Comparison of ENCODE assay signal across 15 cellular contexts in the genomic region with DNA sequence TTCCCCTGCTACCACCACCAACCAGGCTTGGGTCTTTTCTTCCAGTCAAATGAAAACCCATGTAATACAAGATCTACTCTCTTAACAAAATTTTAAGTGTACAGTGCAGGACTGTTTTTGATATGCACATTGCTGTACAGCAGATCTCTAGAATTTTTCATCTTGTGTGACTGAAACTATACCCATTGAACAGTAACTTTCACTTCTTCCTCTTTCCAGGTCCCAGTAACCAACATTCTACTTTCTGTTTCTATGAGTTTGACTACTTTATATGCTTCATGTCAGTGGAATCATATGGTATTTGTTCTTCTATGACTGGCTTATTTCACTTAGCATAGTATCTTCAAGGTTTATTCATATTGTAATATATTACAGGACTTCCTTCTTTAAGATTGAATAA. TPM values are rescaled to one million over a fixed set of nuclear protein-coding genes. Genes with fewer than 3 reads are reported as not detected.
DNase-seq lines count a peak whose midpoint lies in the region; ATAC-seq, FAIRE-seq and TF ChIP-seq lines count a peak whose summit lies in the region.
"Had no signal": no experiment of that assay in that cellular context is flagged by ENCODE, and none has a peak within 500 bp of the region (broad histone marks: within the 10 kb centered on the region; RNA-seq: fewer than 3 reads in every experiment).

No MANE protein-coding gene starts in this region.

- no peaks in the 10 kb centered on the region for H3K79me2 ChIP-seq in GM12878 (ENCODE audit: control insufficient read depth, insufficient read depth, low read length)

- FAIRE-seq in GM12878 (lab: Jason Lieb, UNC), result peak; percentile 96
- FAIRE-seq: keratinocyte had no signal

- DNase-seq in GM12878 (ENCODE audit: low read depth, low spot score), result peak; percentile 32
- no peak for DNase-seq in NCI-H2107 treated with DMSO at 0.1 percent for 48 hours (lab: John Stamatoyannopoulos, UW; ENCODE audit: unreplicated experiment)
- DNase-seq in NCI-H226, result no peak
- DNase-seq in midbrain (lab: John Stamatoyannopoulos, UW), result no peak
- DNase-seq in spleen, result no peak
- DNase-seq: activated CD8-positive, alpha-beta T cell treated with anti-CD3 and anti-CD28 coated beads for 36 hours; Caco-2; colonic mucosa; naive thymus-derived CD4-positive, alpha-beta T cell; NCI-H1092 treated with DMSO at 0.1 percent for 48 hours had no signal

- ATAC-seq in GM19023 (IDR thresholded peaks at IDR 0.05; ENCODE audit: unreplicated experiment) (peak; percentile 67), GM21723 (IDR thresholded peaks at IDR 0.05; ENCODE audit: unreplicated experiment) (peak; percentile 87), HG03108 (IDR thresholded peaks at IDR 0.05; ENCODE audit: unreplicated experiment) (peak; percentile 72), GM12878 (peak; percentile 98)
- ATAC-seq: activated CD8-positive, alpha-beta T cell treated with anti-CD3 and anti-CD28 coated beads for 36 hours; naive thymus-derived CD4-positive, alpha-beta T cell had no signal

- H3K9ac ChIP-seq in GM12878 (ENCODE audit: control insufficient read depth, insufficient read depth, low read length), result no peak overlapping the region

- no peak for TF ChIP-seq POLR2A in GM12878 (IDR thresholded peaks at IDR 0.05; ENCODE audit: low read depth, low read length)
- no peak for TF ChIP-seq POLR2A in spleen (IDR thresholded peaks at IDR 0.05)

- TF ChIP-seq EP300 in GM12878 (IDR thresholded peaks at IDR 0.05; ENCODE audit: borderline replicate concordance in 1 of 2, control insufficient read depth in 1 of 2, low read depth in 2 of 2, low read length in 2 of 2), result no peak

- no peak overlapping the region for H3K4me2 ChIP-seq in GM12878 (ENCODE audit: control insufficient read depth, insufficient read depth)

- no peaks in the 10 kb centered on the region for H3K36me3 ChIP-seq in GM12878 (ENCODE audit: control insufficient read depth in 2 of 2, insufficient read depth in 2 of 2, low read length in 1 of 2)
- H3K36me3 ChIP-seq in spleen, result no peaks in the 10 kb centered on the region
- H3K36me3 ChIP-seq: colonic mucosa had no signal

- H3K4me3 ChIP-seq in GM12878, result no peak overlapping the region
- no peak overlapping the region for H3K4me3 ChIP-seq in spleen
- H3K4me3 ChIP-seq: colonic mucosa had no signal

- POLR2A ChIA-PET in GM12878 (lab: Charles Lee), result no interaction called here

- CTCF ChIA-PET in GM12878 (lab: Yijun Ruan, JAX), result no interaction called here

- intact Hi-C loops in GM12878 (cut with micrococcal nuclease; ENCODE audit: unreplicated experiment) (no loop called here), spleen (cut with DNase I; ENCODE audit: low total_unique reads) (no loop called here)

- SMC1A ChIA-PET in GM12878 (lab: Charles Lee; ENCODE audit: uncharacterized antibody, unreplicated experiment), result no interaction called here

- H3K27me3 ChIP-seq in GM12878 (replicated peaks in 1 of 2; ENCODE audit: control insufficient read depth in 2 of 2, insufficient read depth in 2 of 2, low read length in 1 of 2) (no peaks in the 10 kb centered on the region), spleen (replicated peaks in 1 of 7) (no peaks in the 10 kb centered on the region)
- H3K27me3 ChIP-seq: colonic mucosa had no signal

- no peaks in the 10 kb centered on the region for H4K20me1 ChIP-seq in GM12878 (ENCODE audit: control insufficient read depth, insufficient read depth)

- H3K4me1 ChIP-seq in GM12878 (ENCODE audit: control insufficient read depth, insufficient read depth, low read length), result no peaks in the 10 kb centered on the region
- no peaks in the 10 kb centered on the region for H3K4me1 ChIP-seq in spleen
- H3K4me1 ChIP-seq: colonic mucosa had no signal

- TF ChIP-seq RAD21 in GM12878 (IDR thresholded peaks at IDR 0.05; ENCODE audit: insufficient read depth, low read depth, low read length), result no peak

- H2AFZ ChIP-seq in GM12878 (ENCODE audit: control insufficient read depth, low read depth, low read length), result no peak overlapping the region

- in situ Hi-C loops in GM12878 (cut with MboI), result no loop called here

- H3K27ac ChIP-seq in GM12878 (ENCODE audit: control insufficient read depth, insufficient read depth) (no peak overlapping the region), spleen (no peak overlapping the region)
- H3K27ac ChIP-seq: colonic mucosa had no signal

- H3K9me3 ChIP-seq in GM12878 (replicated peaks; ENCODE audit: control insufficient read depth, insufficient read depth, low read length) (peaks cover 1% of the 10 kb centered on the region), spleen (peaks cover 0 to 14% (median 10%) of the 10 kb centered on the region in 8 donors)
- H3K9me3 ChIP-seq: colonic mucosa had no signal

- no TSS peak for BruUV-seq in GM12878 (replicated peaks; lab: Mats Ljungman, UMichigan)

- TF ChIP-seq CTCF in GM12878 (IDR thresholded peaks at IDR 0.05 in 2 of 3, conservative IDR thresholded peaks at IDR 0.05 in 1 of 3; ENCODE audit: control insufficient read depth in 2 of 3, extremely low read depth in 1 of 3, insufficient read depth in 1 of 3, low read depth in 3 of 3, low read length in 3 of 3) (no peak), spleen (IDR thresholded peaks at IDR 0.05 in 8 of 11, conservative IDR thresholded peaks at IDR 0.05 in 3 of 11) (no peak)

- RAD21 ChIA-PET in GM12878 (lab: Charles Lee; ENCODE audit: unreplicated experiment), result no interaction called here

TF ChIP-seq in GM12878, 131 proteins besides CTCF, POLR2A, EP300 and RAD21 (continues in another document):
- no peak for TF ChIP-seq NFYA (IDR thresholded peaks at IDR 0.05; ENCODE audit: borderline replicate concordance, low read depth, low read length)
- no peak for TF ChIP-seq BACH1 (IDR thresholded peaks at IDR 0.05; ENCODE audit: borderline replicate concordance)
- TF ChIP-seq JUNB (IDR thresholded peaks at IDR 0.05), result peak; percentile 56
- no peak for TF ChIP-seq USF1 (IDR thresholded peaks at IDR 0.05; ENCODE audit: borderline replicate concordance, extremely low read length, insufficient read depth, low read depth, low read length)
- TF ChIP-seq SMAD1 (IDR thresholded peaks at IDR 0.05; ENCODE audit: low read depth, partially characterized antibody), result no peak
- TF ChIP-seq IKZF2 (IDR thresholded peaks at IDR 0.05), result peak; percentile 41 to 63; a peak in 3 of 4 replicates
- TF ChIP-seq, protein P1, sequence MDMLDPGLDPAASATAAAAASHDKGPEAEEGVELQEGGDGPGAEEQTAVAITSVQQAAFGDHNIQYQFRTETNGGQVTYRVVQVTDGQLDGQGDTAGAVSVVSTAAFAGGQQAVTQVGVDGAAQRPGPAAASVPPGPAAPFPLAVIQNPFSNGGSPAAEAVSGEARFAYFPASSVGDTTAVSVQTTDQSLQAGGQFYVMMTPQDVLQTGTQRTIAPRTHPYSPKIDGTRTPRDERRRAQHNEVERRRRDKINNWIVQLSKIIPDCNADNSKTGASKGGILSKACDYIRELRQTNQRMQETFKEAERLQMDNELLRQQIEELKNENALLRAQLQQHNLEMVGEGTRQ (IDR thresholded peaks at IDR 0.05; ENCODE audit: borderline replicate concordance, low read depth, low read length), result no peak
- TF ChIP-seq IKZF1 (conservative IDR thresholded peaks at IDR 0.05), result no peak
- no peak for TF ChIP-seq SIN3A (IDR thresholded peaks at IDR 0.05; ENCODE audit: low read depth, low read length)
- TF ChIP-seq SREBF2 (IDR thresholded peaks at IDR 0.05; ENCODE audit: low read length), result no peak
- TF ChIP-seq, protein P2, sequence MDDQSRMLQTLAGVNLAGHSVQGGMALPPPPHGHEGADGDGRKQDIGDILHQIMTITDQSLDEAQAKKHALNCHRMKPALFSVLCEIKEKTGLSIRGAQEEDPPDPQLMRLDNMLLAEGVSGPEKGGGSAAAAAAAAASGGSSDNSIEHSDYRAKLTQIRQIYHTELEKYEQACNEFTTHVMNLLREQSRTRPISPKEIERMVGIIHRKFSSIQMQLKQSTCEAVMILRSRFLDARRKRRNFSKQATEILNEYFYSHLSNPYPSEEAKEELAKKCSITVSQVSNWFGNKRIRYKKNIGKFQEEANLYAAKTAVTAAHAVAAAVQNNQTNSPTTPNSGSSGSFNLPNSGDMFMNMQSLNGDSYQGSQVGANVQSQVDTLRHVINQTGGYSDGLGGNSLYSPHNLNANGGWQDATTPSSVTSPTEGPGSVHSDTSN (IDR thresholded peaks at IDR 0.05; ENCODE audit: insufficient replicate concordance, low read depth, low read length), result no peak

RNA-seq across cellular contexts. Expression of gene PLPPR4, which starts 45.3 kb away (rescaled TPM):
- not detected in 2 replicates for total RNA-seq in GM12878 (2013; cell fraction: nucleolus; rRNA removed)
- total RNA-seq in GM12878 (2014; rRNA removed), result not detected in 2 replicates
- total RNA-seq in GM12878 (2014; rRNA removed; fragmentation: Illumina TruSeq; extraction: Trizol), result not detected in 2 replicates
- total RNA-seq in GM12878 (2021), result not detected in 2 replicates
- polyA plus RNA-seq in GM12878 (2011; ENCODE audit: low read depth), result not detected
- not detected in 2 replicates for polyA plus RNA-seq in GM12878 (2011; rRNA removed)
- not detected in 2 replicates for polyA plus RNA-seq in GM12878 (2011; cell fraction: cytosol; rRNA removed)
- polyA plus RNA-seq in GM12878 (2011; cell fraction: nucleus; rRNA removed), result not detected in 2 replicates
- polyA plus RNA-seq in GM12878 (2012), result not detected in 2 replicates
- not detected in 2 replicates for polyA plus RNA-seq in GM12878 (2014; fragmentation: Illumina TruSeq; extraction: Trizol)
- polyA plus RNA-seq in GM12878 (2014; fragmentation: Nextera tagmentation; extraction: Ambion mirVana), result not detected
- not detected in 2 replicates for polyA plus RNA-seq in GM12878 (2014; rRNA removed)
- not detected for polyA plus RNA-seq in GM12878 (2016; fragmentation: Nextera tagmentation; extraction: Ambion mirVana)
- polyA minus RNA-seq in GM12878 (2011; rRNA and poly(A)+ RNA removed), result not detected in 2 replicates
- polyA minus RNA-seq in GM12878 (2011; cell fraction: cytosol; rRNA and poly(A)+ RNA removed), result not detected in 2 replicates
- polyA minus RNA-seq in GM12878 (2011; cell fraction: nucleus; rRNA and poly(A)+ RNA removed), result not detected in 2 replicates
- total RNA-seq in spleen, result 1 to 10 TPM in 1 of 7 donors, under 1 TPM in 6; 0.17 to 1.6 (median 0.43) TPM
- under 1 TPM; 0.06 to 0.48 (median 0.26) TPM for polyA plus RNA-seq in spleen
- total RNA-seq: activated CD8-positive, alpha-beta T cell treated with anti-CD3 and anti-CD28 coated beads for 36 hours; Caco-2; naive thymus-derived CD4-positive, alpha-beta T cell; T-helper 1 cell treated with Interleukin-12 subunit alpha and Interleukin-12 subunit beta and Interleukin-4 antibody, amounts not matched to agents 30 ng/mL and 1 ng/mL, for 36 hours had no signal
- polyA plus RNA-seq: keratinocyte; naive thymus-derived CD4-positive, alpha-beta T cell had no signal
